Comparison of ENCODE assay signal across 1 cellular context in genomic region chr5:180006116-180006515, GRCh38.
TF ChIP-seq lines count a peak whose summit lies in the region.

No MANE protein-coding gene starts in this region.

TF ChIP-seq in HepG2, 621 proteins besides CTCF, POLR2A, EP300 and RAD21 (continued from another document):
- no peak for TF ChIP-seq STAT6 (CRISPR knock-in tag; IDR thresholded peaks at IDR 0.05; ENCODE audit: borderline replicate concordance)
